In genomic region chr1:116825735-116826438, GRCh38 we compare ENCODE assay signal across 11 cellular contexts.
DNase-seq lines count a peak whose midpoint lies in the region; ATAC-seq and TF ChIP-seq lines count a peak whose summit lies in the region.
"Had no signal": no experiment of that assay in that cellular context is flagged by ENCODE, and none has a peak within 500 bp of the region (broad histone marks: within the 10 kb centered on the region; RNA-seq: fewer than 3 reads in every experiment).

No MANE protein-coding gene starts in this region.

- in situ Hi-C loops in GM13977 (cut with MboI; ENCODE audit: low pct_unique_long_range_greater_than_20kb, low sequenced_read_pairs, unreplicated experiment): loop anchor here (10.0 kb wide), 1 partner anchor 229 kb away; no protein-coding TSS in a partner anchor

- H3K4me3 Mint-ChIP-seq in activated T-helper 1 cell treated with anti-CD3 and anti-CD28 coated beads, Interleukin-12 subunit alpha, Interleukin-12 subunit beta, Interleukin-2, Interleukin-4 antibody, amounts not matched to agents 30 ng/mL and 10 ng/mL and 1 ng/mL, durations not matched to agents 14 hours and 24 hours and 36 hours: peak overlapping the region; percentile 70
- H3K4me3 Mint-ChIP-seq in nephron progenitor cell: peak overlapping the region; percentile 66

- TF ChIP-seq CTCF in DND-41 (IDR thresholded peaks at IDR 0.05; ENCODE audit: borderline replicate concordance, extremely low read depth, low read length, poor library complexity, severe bottlenecking) (peak; percentile 41), nephron progenitor cell (IDR thresholded peaks at IDR 0.05) (no peak), GM13977 (IDR thresholded peaks at IDR 0.05; ENCODE audit: extremely low read depth, insufficient read depth, missing control alignments) (no peak), tibial nerve (IDR thresholded peaks at IDR 0.05) (no peak)

- no peaks in the 10 kb centered on the region for H4K20me1 ChIP-seq in DND-41 (ENCODE audit: insufficient read depth, low read length)

- ATAC-seq in DND-41 (ENCODE audit: insufficient read depth, low read depth) (no peak), GM18907 (IDR thresholded peaks at IDR 0.05; ENCODE audit: unreplicated experiment) (no peak)
- ATAC-seq: left lobe of liver had no signal

- H3K4me2 ChIP-seq in DND-41 (ENCODE audit: insufficient read depth, low read length): peak overlapping the region; percentile 56

- no peak for TF ChIP-seq EP300 in tibial nerve (IDR thresholded peaks at IDR 0.05)

- H3K9me3 Mint-ChIP-seq in activated T-helper 1 cell treated with anti-CD3 and anti-CD28 coated beads, Interleukin-12 subunit alpha, Interleukin-12 subunit beta, Interleukin-2, Interleukin-4 antibody, amounts not matched to agents 30 ng/mL and 10 ng/mL and 1 ng/mL, durations not matched to agents 14 hours and 24 hours and 36 hours: peaks cover 11% of the 10 kb centered on the region
- H3K9me3 Mint-ChIP-seq in nephron progenitor cell: no peaks in the 10 kb centered on the region

- H3K36me3 ChIP-seq in DND-41 (ENCODE audit: insufficient read depth, low read length): no peaks in the 10 kb centered on the region
- no peaks in the 10 kb centered on the region for H3K36me3 ChIP-seq in tibial nerve
- H3K36me3 ChIP-seq: HAP-1 had no signal

- H3K9me3 ChIP-seq in DND-41 (ENCODE audit: insufficient read depth, low read length, severe bottlenecking) (no peaks in the 10 kb centered on the region), tibial nerve (no peaks in the 10 kb centered on the region)
- H3K9me3 ChIP-seq: HAP-1 had no signal

- H2AFZ ChIP-seq in DND-41 (ENCODE audit: low read depth, low read length): peak overlapping the region; percentile 63

- H3K79me2 ChIP-seq in DND-41 (ENCODE audit: insufficient read depth, low read length): no peaks in the 10 kb centered on the region

- H3K4me1 ChIP-seq in DND-41 (ENCODE audit: insufficient read depth, low read length): peaks cover 51% of the 10 kb centered on the region
- H3K4me1 ChIP-seq in tibial nerve: no peaks in the 10 kb centered on the region
- H3K4me1 ChIP-seq: HAP-1 had no signal

- no peak for DNase-seq in DND-41
- peak; percentile 98 for DNase-seq in NCI-H1694 (lab: John Stamatoyannopoulos, UW)
- DNase-seq in activated T-helper 1 cell treated with anti-CD3 and anti-CD28 coated beads, Interleukin-12 subunit alpha, Interleukin-12 subunit beta, Interleukin-2, Interleukin-4 antibody, amounts not matched to agents 30 ng/mL and 10 ng/mL and 1 ng/mL, durations not matched to agents 14 hours and 24 hours and 36 hours (ENCODE audit: low spot score): no peak
- DNase-seq in nephron progenitor cell: peak; percentile 26
- no peak for DNase-seq in COR-L47 (lab: John Stamatoyannopoulos, UW)
- no peak for DNase-seq in GM13977 (ENCODE audit: low spot score)
- DNase-seq in tibial nerve (ENCODE audit: low spot score in 2 of 2): no peak
- DNase-seq: effector CD4-positive, alpha-beta T cell had no signal

- no peak for TF ChIP-seq POLR2A in tibial nerve (IDR thresholded peaks at IDR 0.05)

- intact Hi-C loops in activated T-helper 1 cell treated with anti-CD3 and anti-CD28 coated beads, Interleukin-12 subunit alpha, Interleukin-12 subunit beta, Interleukin-2, Interleukin-4 antibody, amounts not matched to agents 30 ng/mL and 10 ng/mL and 1 ng/mL, durations not matched to agents 14 hours and 24 hours and 36 hours (cut with micrococcal nuclease): loop anchor here (2.0 to 5.0 kb wide), 4 partner anchors 86 to 449 kb away; no protein-coding TSS in a partner anchor

- no peaks in the 10 kb centered on the region for H3K27me3 Mint-ChIP-seq in activated T-helper 1 cell treated with anti-CD3 and anti-CD28 coated beads, Interleukin-12 subunit alpha, Interleukin-12 subunit beta, Interleukin-2, Interleukin-4 antibody, amounts not matched to agents 30 ng/mL and 10 ng/mL and 1 ng/mL, durations not matched to agents 14 hours and 24 hours and 36 hours (ENCODE audit: insufficient read depth)
- peaks cover 4% of the 10 kb centered on the region for H3K27me3 Mint-ChIP-seq in nephron progenitor cell (ENCODE audit: low read depth, poor library complexity)

- peaks cover 11% of the 10 kb centered on the region for H3K36me3 Mint-ChIP-seq in activated T-helper 1 cell treated with anti-CD3 and anti-CD28 coated beads, Interleukin-12 subunit alpha, Interleukin-12 subunit beta, Interleukin-2, Interleukin-4 antibody, amounts not matched to agents 30 ng/mL and 10 ng/mL and 1 ng/mL, durations not matched to agents 14 hours and 24 hours and 36 hours (ENCODE audit: low read depth)
- H3K36me3 Mint-ChIP-seq in nephron progenitor cell (ENCODE audit: low read depth): no peaks in the 10 kb centered on the region

- peak overlapping the region; percentile 55 for H3K9ac ChIP-seq in DND-41 (ENCODE audit: low read depth, low read length)

- H3K27me3 ChIP-seq in DND-41 (ENCODE audit: insufficient read depth, low read length, poor library complexity) (no peaks in the 10 kb centered on the region), tibial nerve (no peaks in the 10 kb centered on the region)

- 73 to 78% methylated on average over 10 of the region's 10 CpGs for WGBS in tibial nerve, 2 donors

- H3K27ac Mint-ChIP-seq in activated T-helper 1 cell treated with anti-CD3 and anti-CD28 coated beads, Interleukin-12 subunit alpha, Interleukin-12 subunit beta, Interleukin-2, Interleukin-4 antibody, amounts not matched to agents 30 ng/mL and 10 ng/mL and 1 ng/mL, durations not matched to agents 14 hours and 24 hours and 36 hours: peak overlapping the region; percentile 95
- peak overlapping the region; percentile 93 for H3K27ac Mint-ChIP-seq in nephron progenitor cell

- H3K27ac ChIP-seq in DND-41 (ENCODE audit: low read length) (peak overlapping the region; percentile 94), tibial nerve (no peak overlapping the region)

- H3K4me1 Mint-ChIP-seq in activated T-helper 1 cell treated with anti-CD3 and anti-CD28 coated beads, Interleukin-12 subunit alpha, Interleukin-12 subunit beta, Interleukin-2, Interleukin-4 antibody, amounts not matched to agents 30 ng/mL and 10 ng/mL and 1 ng/mL, durations not matched to agents 14 hours and 24 hours and 36 hours (ENCODE audit: low read depth): peaks cover 74% of the 10 kb centered on the region
- H3K4me1 Mint-ChIP-seq in nephron progenitor cell: peaks cover 65% of the 10 kb centered on the region

- peak overlapping the region in 1 of 2 experiments; percentile 33; a peak in 1 of 4 replicates for H3K4me3 ChIP-seq in DND-41 (ENCODE audit: low read depth in 1 of 2, low read length in 2 of 2)
- no peak overlapping the region for H3K4me3 ChIP-seq in tibial nerve
- H3K4me3 ChIP-seq: HAP-1 had no signal

Comparison
In these comparisons a context has a peak if more than half of its experiments do, and no peak if none do; other contexts are left out.
1. DNase-seq: peak in NCI-H1694 (single experiment) and nephron progenitor cell (single experiment); none in DND-41 (single experiment), activated T-helper 1 cell treated with anti-CD3 and anti-CD28 coated beads, Interleukin-12 subunit alpha, Interleukin-12 subunit beta, Interleukin-2, Interleukin-4 antibody, amounts not matched to agents 30 ng/mL and 10 ng/mL and 1 ng/mL, durations not matched to agents 14 hours and 24 hours and 36 hours (single experiment), COR-L47 (single experiment), GM13977 (single experiment) and tibial nerve (0 of 2).